In genomic region chr6:158499601-158500000, GRCh38 we compare ENCODE assay signal across 1 cellular context.
TF ChIP-seq lines count a peak whose summit lies in the region.

No MANE protein-coding gene starts in this region.

TF ChIP-seq in GM23338, 12 proteins besides CTCF, POLR2A, EP300 and RAD21 (continued from another document):
- TF ChIP-seq ZNF462 (CRISPR knock-in tag; IDR thresholded peaks at IDR 0.05), result no peak
TF ChIP-seq in GM23338: peak in this region for 0.
